In genomic region chr6:16759646-16760535, GRCh38 we compare ENCODE assay signal across 8 cellular contexts. TPM values are rescaled to one million over a fixed set of nuclear protein-coding genes. Genes with fewer than 3 reads are reported as not detected.
A peak's percentile ranks its signal among the peaks of the same experiment; 100 is the strongest.
DNase-seq lines count a peak whose midpoint lies in the region; ATAC-seq, FAIRE-seq and TF ChIP-seq lines count a peak whose summit lies in the region.

No MANE protein-coding gene starts in this region.

- intact Hi-C loops in HepG2 (cut with micrococcal nuclease; ENCODE audit: unreplicated experiment), result loop anchor here (1.0 to 10.0 kb wide), 4 partner anchors 62 to 345 kb away; no protein-coding TSS in a partner anchor

- H3K4me1 Mint-ChIP-seq in activated CD4-positive, alpha-beta T cell treated with anti-CD3 and anti-CD28 coated beads, Interleukin-2, amount 10 ng/mL, durations not matched to agents 7 days and 5 days, result peaks cover 58% of the 10 kb centered on the region

- H3K9me3 ChIP-seq in HepG2 (ENCODE audit: low read length), result no peaks in the 10 kb centered on the region

- DNase-seq in GM12891 (ENCODE audit: insufficient read length, low spot score) (peak; percentile 46), NCI-H226 (peak; percentile 91), cortex of kidney (lab: John Stamatoyannopoulos, UW) (peak; percentile 46), HepG2 (ENCODE audit: low spot score) (peak; percentile 71), NCI-H2107 treated with DMSO at 0.1 percent for 48 hours (lab: John Stamatoyannopoulos, UW; ENCODE audit: unreplicated experiment) (no peak)
- peak; percentile 74 for DNase-seq in activated CD4-positive, alpha-beta T cell treated with anti-CD3 and anti-CD28 coated beads, Interleukin-2, amount 10 ng/mL, durations not matched to agents 7 days and 5 days
- peak; percentile 61 for DNase-seq in stimulated activated CD4-positive, alpha-beta T cell treated with anti-CD3 and anti-CD28 coated beads, Interleukin-2, amount 100 ng/mL, for 4 hours (ENCODE audit: low read depth)

- H4K20me1 ChIP-seq in HepG2 (ENCODE audit: insufficient read depth, low read length), result peaks cover 16% of the 10 kb centered on the region; the same call in 1 of the 2 replicates

- no peaks in the 10 kb centered on the region for H3K9me3 Mint-ChIP-seq in activated CD4-positive, alpha-beta T cell treated with anti-CD3 and anti-CD28 coated beads, Interleukin-2, amount 10 ng/mL, durations not matched to agents 7 days and 5 days

- no peaks in the 10 kb centered on the region; a peak in 1 of 5 replicates for H3K27me3 ChIP-seq in HepG2 (ENCODE audit: control insufficient read depth in 1 of 2, insufficient read depth in 2 of 2, low read length in 2 of 2)

- no peak for TF ChIP-seq EP300 in HepG2 (IDR thresholded peaks at IDR 0.05; ENCODE audit: low read depth in 2 of 2, low read length in 2 of 2)
- TF ChIP-seq EP300 in HepG2 (CRISPR knock-in tag; IDR thresholded peaks at IDR 0.05; ENCODE audit: borderline replicate concordance), result peak; percentile 29; the same call in 1 of the 2 replicates

- no peak overlapping the region for H2AFZ ChIP-seq in HepG2 (ENCODE audit: low read length)

- peaks cover 60% of the 10 kb centered on the region for H3K4me1 ChIP-seq in HepG2 (ENCODE audit: insufficient read depth, low read length)

- in situ Hi-C loops in HepG2 (cut with HindIII; ENCODE audit: extremely low pct_ligation_motif_present, low pct_unique_long_range_greater_than_20kb), result loop anchor here (5.0 kb wide), 3 partner anchors 178 to 428 kb away; no protein-coding TSS in a partner anchor

- peak overlapping the region; percentile 87 for H3K27ac ChIP-seq in HepG2 (ENCODE audit: extremely low read length, insufficient read depth, low read length)

- FAIRE-seq in GM12891 (lab: Jason Lieb, UNC), result peak; percentile 69
- no peak for FAIRE-seq in HepG2 (lab: Jason Lieb, UNC)

- H3K79me2 ChIP-seq in HepG2 (ENCODE audit: insufficient read depth, low read length), result peaks cover 54% of the 10 kb centered on the region

- peak overlapping the region; percentile 89 for H3K27ac Mint-ChIP-seq in activated CD4-positive, alpha-beta T cell treated with anti-CD3 and anti-CD28 coated beads, Interleukin-2, amount 10 ng/mL, durations not matched to agents 7 days and 5 days

- POLR2A ChIA-PET in activated CD4-positive, alpha-beta T cell treated with anti-CD3 and anti-CD28 coated beads, Interleukin-2, amount 10 ng/mL, durations not matched to agents 7 days and 5 days (lab: Charles Lee), result no interaction called here
- POLR2A ChIA-PET in HepG2 (lab: Yijun Ruan, JAX), result interaction anchor here (0.7 to 3.5 kb wide), 9 partner anchors 9 to 79 kb away, joined by 3 to 17 read pairs (median 5); no protein-coding TSS in a partner anchor

- H3K27me3 Mint-ChIP-seq in activated CD4-positive, alpha-beta T cell treated with anti-CD3 and anti-CD28 coated beads, Interleukin-2, amount 10 ng/mL, durations not matched to agents 7 days and 5 days, result no peaks in the 10 kb centered on the region

- H3K36me3 ChIP-seq in HepG2 (replicated peaks in 1 of 2; ENCODE audit: control insufficient read depth in 1 of 2, insufficient read depth in 2 of 2, low read length in 2 of 2), result no peaks in the 10 kb centered on the region; a peak in 2 of 5 replicates

- H3K4me2 ChIP-seq in HepG2 (ENCODE audit: low read depth, low read length), result peak overlapping the region; percentile 80

- peak; percentile 53 for TF ChIP-seq CTCF in HepG2 (CRISPR knock-in tag; IDR thresholded peaks at IDR 0.05)

- peak overlapping the region; percentile 89 to 98 (median 92) for H3K4me3 ChIP-seq in HepG2 (replicated peaks in 1 of 3; ENCODE audit: insufficient read depth in 1 of 3, low read depth in 2 of 3, low read length in 3 of 3)

- peaks cover 28% of the 10 kb centered on the region for H3K36me3 Mint-ChIP-seq in activated CD4-positive, alpha-beta T cell treated with anti-CD3 and anti-CD28 coated beads, Interleukin-2, amount 10 ng/mL, durations not matched to agents 7 days and 5 days (ENCODE audit: low read depth)

- H3K9ac ChIP-seq in HepG2 (ENCODE audit: insufficient read depth, low read depth, low read length), result peak overlapping the region; percentile 90

- TF ChIP-seq RAD21 in HepG2 (CRISPR knock-in tag; IDR thresholded peaks at IDR 0.05), result peak; percentile 59; the same call in 1 of the 2 replicates

- peak overlapping the region; percentile 87 for H3K4me3 Mint-ChIP-seq in activated CD4-positive, alpha-beta T cell treated with anti-CD3 and anti-CD28 coated beads, Interleukin-2, amount 10 ng/mL, durations not matched to agents 7 days and 5 days

- no TSS peak for BruUV-seq in HepG2 (replicated peaks; lab: Mats Ljungman, UMichigan)

- ATAC-seq in HG02759 (IDR thresholded peaks at IDR 0.05; ENCODE audit: unreplicated experiment) (peak; percentile 43), HepG2 (peak; percentile 67)

- under 1% methylated on average over 35 of the region's 89 CpGs for WGBS in HepG2 (ENCODE audit: low lambda C conversion rate)

- CTCF ChIA-PET in activated CD4-positive, alpha-beta T cell treated with anti-CD3 and anti-CD28 coated beads, Interleukin-2, amount 10 ng/mL, durations not matched to agents 7 days and 5 days (lab: Charles Lee), result no interaction called here
- CTCF ChIA-PET in HepG2 (lab: Yijun Ruan, JAX; ENCODE audit: low intra/inter-chr PET ratio, low total read pairs), result interaction anchor here (1.3 kb wide), 1 partner anchor 246 kb away, joined by 4 read pairs; no protein-coding TSS in a partner anchor

- peak; percentile 54; the same call in 1 of the 2 replicates for TF ChIP-seq POLR2A in GM12891 (IDR thresholded peaks at IDR 0.05; ENCODE audit: low read depth, low read length)
- TF ChIP-seq POLR2A in HepG2 (IDR thresholded peaks at IDR 0.05; ENCODE audit: insufficient read depth in 1 of 2, low read depth in 2 of 2, low read length in 2 of 2), result peak; percentile 73 to 78

TF ChIP-seq in GM12891, 5 proteins besides CTCF, POLR2A, EP300 and RAD21:
- TF ChIP-seq POU2F2 (IDR thresholded peaks at IDR 0.05; ENCODE audit: low read depth, low read length) (no peak), TAF1 (IDR thresholded peaks at IDR 0.05; ENCODE audit: low read depth, low read length) (0 out of 2 replicates have a peak, but pooled peaks have one; percentile 31), POLR2AphosphoS5 (IDR thresholded peaks at IDR 0.05; ENCODE audit: low read depth, low read length) (peak; percentile 58; the same call in 1 of the 2 replicates)
TF ChIP-seq in GM12891: peak in this region for 2.

TF ChIP-seq in HepG2, 621 proteins besides CTCF, POLR2A, EP300 and RAD21 (continues in another document):
- TF ChIP-seq HOXA7 (CRISPR knock-in tag; IDR thresholded peaks at IDR 0.05), result no peak
- TF ChIP-seq SMAD9 (CRISPR knock-in tag; IDR thresholded peaks at IDR 0.05), result peak; percentile 92; the same call in 1 of the 2 replicates
- peak; percentile 48; the same call in 1 of the 2 replicates for TF ChIP-seq SAFB2 (CRISPR knock-in tag; IDR thresholded peaks at IDR 0.05; ENCODE audit: borderline replicate concordance, low read depth)
- TF ChIP-seq PITX1 (CRISPR knock-in tag; IDR thresholded peaks at IDR 0.05), result peak; percentile 32; the same call in 1 of the 2 replicates
- TF ChIP-seq ZNF282 (IDR thresholded peaks at IDR 0.05; ENCODE audit: partially characterized antibody), result no peak
- TF ChIP-seq, protein P1, sequence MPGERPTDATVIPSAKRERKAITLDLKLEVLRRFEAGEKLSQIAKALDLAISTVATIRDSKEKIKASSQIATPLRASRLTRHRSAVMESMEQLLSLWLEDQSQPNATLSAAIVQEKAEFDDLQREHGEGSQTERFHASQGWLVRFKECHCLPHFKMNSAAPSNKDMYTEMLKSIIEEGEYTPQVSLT (CRISPR knock-in tag; IDR thresholded peaks at IDR 0.05; ENCODE audit: borderline replicate concordance, low read depth), result no peak
- TF ChIP-seq ZZZ3 (CRISPR knock-in tag; IDR thresholded peaks at IDR 0.05; ENCODE audit: borderline replicate concordance), result no peak
- no peak for TF ChIP-seq ZFAT (CRISPR knock-in tag; conservative IDR thresholded peaks at IDR 0.05)

RNA-seq across cellular contexts. Expression of gene ATXN1, which starts 1.4 kb away (rescaled TPM):
- 14.3 TPM for polyA plus RNA-seq in GM12891 (2012; ENCODE audit: low read depth, missing spikeins)
- total RNA-seq in activated CD4-positive, alpha-beta T cell treated with anti-CD3 and anti-CD28 coated beads, Interleukin-2, amount 10 ng/mL, durations not matched to agents 7 days and 5 days, result 10 to 100 TPM; 36.0 to 40.4 TPM
- total RNA-seq in HepG2 (2016; rRNA removed; fragmentation: Illumina TruSeq; extraction: Trizol), result 16.3 and 20.7 TPM in 2 replicates
- total RNA-seq in HepG2 (2016; cell fraction: cytosol; rRNA removed; fragmentation: Illumina TruSeq; extraction: Trizol; ENCODE audit: low read depth), result 21.4 and 22.2 TPM in 2 replicates
- 15.7 and 19.7 TPM in 2 replicates for total RNA-seq in HepG2 (2016; cell fraction: insoluble cytoplasmic fraction; rRNA removed; fragmentation: Illumina TruSeq; extraction: Trizol)
- total RNA-seq in HepG2 (2016; cell fraction: membrane; rRNA removed; fragmentation: Illumina TruSeq; extraction: Trizol), result 19.8 and 25.4 TPM in 2 replicates
- total RNA-seq in HepG2 (2016; cell fraction: nucleus; rRNA removed; fragmentation: Illumina TruSeq; extraction: Trizol), result 49.6 and 54.8 TPM in 2 replicates
- polyA plus RNA-seq in HepG2 (2011; rRNA removed), result 39.5 and 40.2 TPM in 2 replicates
- polyA plus RNA-seq in HepG2 (2011; cell fraction: cytosol; rRNA removed), result 18.2 and 19.6 TPM in 2 replicates
- polyA plus RNA-seq in HepG2 (2011; cell fraction: nucleus; rRNA removed), result 69.8 and 87.7 TPM in 2 replicates
- polyA plus RNA-seq in HepG2 (2012), result 20.4 and 28.6 TPM in 2 replicates
- polyA plus RNA-seq in HepG2 (2016; cell fraction: cytosol; fragmentation: Illumina TruSeq; extraction: Trizol; ENCODE audit: low read depth), result 2.6 and 3.3 TPM in 2 replicates
- polyA plus RNA-seq in HepG2 (2016; cell fraction: insoluble cytoplasmic fraction; fragmentation: Illumina TruSeq; extraction: Trizol; ENCODE audit: low read depth), result 12.1 and 12.2 TPM in 2 replicates
- 4.0 and 4.1 TPM in 2 replicates for polyA plus RNA-seq in HepG2 (2016; cell fraction: membrane; fragmentation: Illumina TruSeq; extraction: Trizol; ENCODE audit: low read depth)
- polyA plus RNA-seq in HepG2 (2016; cell fraction: nucleus; fragmentation: Illumina TruSeq; extraction: Trizol; ENCODE audit: insufficient read depth, low read depth), result 18.8 TPM in 2 replicates
- 13.4 and 120 TPM in 2 replicates for polyA minus RNA-seq in HepG2 (2011; rRNA and poly(A)+ RNA removed; ENCODE audit: low replicate concordance)
- polyA minus RNA-seq in HepG2 (2011; cell fraction: cytosol; rRNA and poly(A)+ RNA removed), result 36.1 and 49.7 TPM in 2 replicates
- polyA minus RNA-seq in HepG2 (2011; cell fraction: nucleus; rRNA and poly(A)+ RNA removed), result 200 and 217 TPM in 2 replicates
